Comparison of ENCODE assay signal across 18 cellular contexts in the genomic region with DNA sequence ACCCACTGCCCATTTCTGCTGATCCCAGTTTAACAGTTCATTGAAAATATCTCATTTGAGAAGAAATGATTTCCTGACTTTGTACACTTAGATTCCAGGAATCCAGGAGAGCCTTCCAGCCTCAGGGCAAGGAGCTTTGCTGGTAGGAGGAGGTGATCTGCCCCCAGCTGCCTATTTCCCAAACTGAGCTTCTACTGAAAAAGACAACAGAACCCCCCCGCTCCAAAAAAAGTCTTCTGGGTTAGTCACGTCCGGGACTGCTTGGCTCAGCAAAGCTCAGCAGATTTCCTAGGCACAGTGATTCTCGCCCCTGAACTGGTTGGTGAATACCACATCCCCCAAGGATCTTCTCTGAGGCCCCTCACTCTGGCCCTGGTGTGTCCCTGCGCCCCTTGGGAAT. TPM values are rescaled to one million over a fixed set of nuclear protein-coding genes. Genes with fewer than 3 reads are reported as not detected.
A peak's percentile ranks its signal among the peaks of the same experiment; 100 is the strongest.
DNase-seq lines count a peak whose midpoint lies in the region; ATAC-seq and TF ChIP-seq lines count a peak whose summit lies in the region.
"Had no signal": no experiment of that assay in that cellular context is flagged by ENCODE, and none has a peak within 500 bp of the region (broad histone marks: within the 10 kb centered on the region; RNA-seq: fewer than 3 reads in every experiment).

No MANE protein-coding gene starts in this region.

- WGBS in H9 (ENCODE audit: extremely low coverage, insufficient read length, low lambda C conversion rate), result no CpG with 5 or more reads among the region's 5 CpGs

- no peak overlapping the region for H4K8ac ChIP-seq in H9 (replicated peaks; ENCODE audit: insufficient read length, low read depth, low read length)

- intact Hi-C loops in left ventricle myocardium superior (cut with micrococcal nuclease), result no loop called here

- TF ChIP-seq CTCF in AG04449 (IDR thresholded peaks at IDR 0.05; ENCODE audit: insufficient read depth, low read length, missing control alignments) (no peak), H9 (conservative IDR thresholded peaks at IDR 0.05) (no peak), foreskin fibroblast (IDR thresholded peaks at IDR 0.05; ENCODE audit: low read depth, low read length) (no peak)

- H2BK5ac ChIP-seq in H9 (ENCODE audit: insufficient read length, low read length), result no peak overlapping the region

- peaks cover 5% of the 10 kb centered on the region; the same call in 1 of the 2 replicates for H3K4me1 ChIP-seq in H9 (ENCODE audit: insufficient read depth, low read length)
- H3K4me1 ChIP-seq: parathyroid adenoma had no signal

- no peaks in the 10 kb centered on the region for H4K20me1 ChIP-seq in H9 (ENCODE audit: control insufficient read depth, insufficient read depth, insufficient read length)

- no peak overlapping the region; the same call in 1 of the 2 replicates for H3K14ac ChIP-seq in H9 (ENCODE audit: insufficient read depth, low read length)

- H2BK15ac ChIP-seq in H9 (ENCODE audit: low read depth, low read length), result no peak overlapping the region

- no peak overlapping the region for H2BK20ac ChIP-seq in H9 (ENCODE audit: low read depth, low read length, poor library complexity, severe bottlenecking)

- H3K4me2 ChIP-seq in H9 (ENCODE audit: insufficient read depth, insufficient read length, low read length), result no peak overlapping the region

- peak; percentile 56 for DNase-seq in AG04449 (ENCODE audit: low read depth, low spot score)
- DNase-seq in H9, result no peak
- peak; percentile 35 for DNase-seq in amniotic epithelial cell (ENCODE audit: low read depth)
- DNase-seq in foreskin fibroblast, result peak; percentile 81 to 91
- no peak for DNase-seq in globus pallidus (ENCODE audit: low spot score)
- no peak for DNase-seq in left ventricle myocardium superior
- no peak for DNase-seq in AG08396 (ENCODE audit: low spot score)
- DNase-seq in occipital lobe (lab: John Stamatoyannopoulos, UW), result no peak
- DNase-seq: AML-193, DMS53, esophagus squamous epithelium, KBM-7, NCI-H187, NCI-H748 treated with DMSO at 0.1 percent for 48 hours, SHP77, testis had no signal

- H3T11ph ChIP-seq in H9 (ENCODE audit: low read length), result no peak overlapping the region

- no peak overlapping the region for H3K4ac ChIP-seq in H9 (ENCODE audit: low read depth, low read length)

- no peaks in the 10 kb centered on the region for H3K27me3 ChIP-seq in H9 (ENCODE audit: insufficient read depth, low read length)
- H3K27me3 ChIP-seq: esophagus squamous epithelium, testis had no signal

- no peaks in the 10 kb centered on the region; the same call in 1 of the 2 replicates for H3K27me3 Mint-ChIP-seq in H9 (ENCODE audit: low read depth)
- H3K27me3 Mint-ChIP-seq: activated naive CD4-positive, alpha-beta T cell treated with anti-CD3 and anti-CD28 coated beads, Interleukin-2, amount 50 U/mL, for 24 hours had no signal

- H3K4me3 Mint-ChIP-seq in H9, result no peak overlapping the region
- H3K4me3 Mint-ChIP-seq: activated naive CD4-positive, alpha-beta T cell treated with anti-CD3 and anti-CD28 coated beads, Interleukin-2, amount 50 U/mL, for 24 hours had no signal

- H3K27ac Mint-ChIP-seq in H9, result peak overlapping the region in 2 of 3 experiments; percentile 65 to 91; a peak in 3 of 7 replicates
- H3K27ac Mint-ChIP-seq: activated naive CD4-positive, alpha-beta T cell treated with anti-CD3 and anti-CD28 coated beads, Interleukin-2, amount 50 U/mL, for 24 hours had no signal

- CTCF ChIA-PET in AG04449 (lab: Yijun Ruan, JAX), result interaction anchor here (1.1 to 4.0 kb wide), 8 partner anchors 12 to 212 kb away, joined by 3 to 27 read pairs (median 7); partner anchors contain the start of gene SLC6A6

- H2BK12ac ChIP-seq in H9 (ENCODE audit: insufficient read length, low read depth, low read length), result no peak overlapping the region

- no peak overlapping the region for H3K27ac ChIP-seq in H9 (ENCODE audit: insufficient read length, low read depth, low read length)
- H3K27ac ChIP-seq: esophagus squamous epithelium, parathyroid adenoma, testis had no signal

- H3K56ac ChIP-seq in H9 (ENCODE audit: insufficient read length, low read depth, low read length), result no peak overlapping the region

- POLR2A ChIA-PET in AG04449 (lab: Yijun Ruan, JAX), result interaction anchor here (0.8 to 2.6 kb wide), 5 partner anchors 10 to 204 kb away, joined by 3 to 11 read pairs (median 4); partner anchors contain the start of gene SLC6A6

- H3K36me3 Mint-ChIP-seq in H9 (ENCODE audit: insufficient read depth in 1 of 3, low read depth in 3 of 3), result peaks cover 25 to 53% (median 33%) of the 10 kb centered on the region in 3 experiments

- H3K9ac ChIP-seq in H9 (ENCODE audit: extremely low read depth, insufficient read length, low read length), result no peak overlapping the region
- H3K9ac ChIP-seq: parathyroid adenoma had no signal

- no peak overlapping the region for H4K91ac ChIP-seq in H9 (ENCODE audit: insufficient read length, low read depth, low read length)

- H4K5ac ChIP-seq in H9 (ENCODE audit: insufficient read length, low read depth, low read length), result no peak overlapping the region

- no peak for ATAC-seq in left ventricle myocardium superior

- no peak overlapping the region for H3K23ac ChIP-seq in H9 (ENCODE audit: insufficient read length, low read depth, low read length)

- H3K4me3 ChIP-seq in AG04449 (ENCODE audit: low read depth, low read length), result no peak overlapping the region; the same call in 1 of the 2 replicates
- H3K4me3 ChIP-seq in foreskin fibroblast (ENCODE audit: low read depth in 1 of 2, low read length in 2 of 2), result no peak overlapping the region
- H3K4me3 ChIP-seq: esophagus squamous epithelium, testis had no signal

- H3K23me2 ChIP-seq in H9 (ENCODE audit: insufficient read length, low read depth, low read length, poor library complexity, severe bottlenecking), result no peaks in the 10 kb centered on the region

- peaks cover 50 to 55% of the 10 kb centered on the region in 2 experiments for H3K4me1 Mint-ChIP-seq in H9

- H3K79me2 ChIP-seq in H9 (ENCODE audit: insufficient read depth, low read length), result peaks cover 8% of the 10 kb centered on the region; the same call in 1 of the 2 replicates
- H3K79me2 ChIP-seq: parathyroid adenoma had no signal

- no peak overlapping the region for H2BK120ac ChIP-seq in H9 (ENCODE audit: low read depth, low read length, poor library complexity, severe bottlenecking)

- peaks cover 4% of the 10 kb centered on the region for H3K79me1 ChIP-seq in H9 (ENCODE audit: insufficient read depth, low read depth, low read length, poor library complexity, severe bottlenecking)

- no peak overlapping the region for H2AK5ac ChIP-seq in H9 (ENCODE audit: insufficient read length, low read length)

- no peak overlapping the region for H3K18ac ChIP-seq in H9 (ENCODE audit: insufficient read length, low read depth, low read length)

- no peak overlapping the region for H2AFZ ChIP-seq in H9 (ENCODE audit: low read length)
- H2AFZ ChIP-seq: parathyroid adenoma had no signal

- H3K9me3 Mint-ChIP-seq in H9, result no peaks in the 10 kb centered on the region; a peak in 1 of 5 replicates
- H3K9me3 Mint-ChIP-seq: activated naive CD4-positive, alpha-beta T cell treated with anti-CD3 and anti-CD28 coated beads, Interleukin-2, amount 50 U/mL, for 24 hours had no signal

- H3K9me3 ChIP-seq in H9 (ENCODE audit: control insufficient read depth, low read depth, low read length), result no peaks in the 10 kb centered on the region
- H3K9me3 ChIP-seq: esophagus squamous epithelium, testis had no signal

RNA-seq across cellular contexts. Expression of gene SLC6A6, which starts 13.1 kb away (rescaled TPM):
- total RNA-seq in H9 (2021) (70.8 and 72.6 TPM in 2 replicates), left ventricle myocardium superior (14.1 TPM), occipital lobe (24.8 TPM)

Comparison
In these comparisons a context has a peak if more than half of its experiments do, and no peak if none do; other contexts are left out.
1. DNase-seq: peak in AG04449 (single experiment), amniotic epithelial cell (single experiment) and foreskin fibroblast (2 of 2); none in H9 (single experiment), globus pallidus (single experiment), left ventricle myocardium superior (single experiment), AG08396 (single experiment) and occipital lobe (single experiment).